ENCODE assay signal across 17 cellular contexts in genomic region chr6:163983601-163984445, GRCh38.
DNase-seq lines count a peak whose midpoint lies in the region; ATAC-seq and TF ChIP-seq lines count a peak whose summit lies in the region.
"Had no signal": no experiment of that assay in that cellular context is flagged by ENCODE, and none has a peak within 500 bp of the region (broad histone marks: within the 10 kb centered on the region; RNA-seq: fewer than 3 reads in every experiment).

No MANE protein-coding gene starts in this region.

- H2AFZ ChIP-seq in neural progenitor cell (replicated peaks): peak overlapping the region; percentile 69

- H3K4me3 Mint-ChIP-seq in chondrocyte (ENCODE audit: unreplicated experiment) (no peak overlapping the region), neural progenitor cell (no peak overlapping the region)
- H3K4me3 Mint-ChIP-seq in activated CD4-positive, alpha-beta T cell treated with anti-CD3 and anti-CD28 coated beads, Interleukin-2, amount 10 ng/mL, durations not matched to agents 7 days and 5 days: no peak overlapping the region
- H3K4me3 Mint-ChIP-seq: CD4-positive, CD25-positive, alpha-beta regulatory T cell had no signal

- no peaks in the 10 kb centered on the region for H3K9me3 ChIP-seq in neural progenitor cell (ENCODE audit: low read depth)
- H3K9me3 ChIP-seq in testis: no peaks in the 10 kb centered on the region
- H3K9me3 ChIP-seq: prostate gland, tibial nerve had no signal

- peak overlapping the region; percentile 13 for H3K4me2 ChIP-seq in neural progenitor cell
- H3K4me2 ChIP-seq: KMS-11 had no signal

- H3K36me3 Mint-ChIP-seq in chondrocyte (ENCODE audit: low read depth): no peaks in the 10 kb centered on the region
- H3K36me3 Mint-ChIP-seq in neural progenitor cell: peaks cover 3% of the 10 kb centered on the region
- H3K36me3 Mint-ChIP-seq in activated CD4-positive, alpha-beta T cell treated with anti-CD3 and anti-CD28 coated beads, Interleukin-2, amount 10 ng/mL, durations not matched to agents 7 days and 5 days (ENCODE audit: low read depth): no peaks in the 10 kb centered on the region
- H3K36me3 Mint-ChIP-seq: CD4-positive, CD25-positive, alpha-beta regulatory T cell had no signal

- ATAC-seq in GM18867 (IDR thresholded peaks at IDR 0.05; ENCODE audit: unreplicated experiment) (peak; percentile 39), HG03103 (IDR thresholded peaks at IDR 0.05; ENCODE audit: low read depth, unreplicated experiment) (peak; percentile 39)
- ATAC-seq: foreskin keratinocyte, Panc1 had no signal

- H3K27me3 ChIP-seq in neural progenitor cell (no peaks in the 10 kb centered on the region), testis (no peaks in the 10 kb centered on the region)
- H3K27me3 ChIP-seq: foreskin keratinocyte, tibial nerve had no signal

- H3K4me1 ChIP-seq in neural progenitor cell: peaks cover 10% of the 10 kb centered on the region
- H3K4me1 ChIP-seq in testis: peaks cover 3% of the 10 kb centered on the region
- H3K4me1 ChIP-seq: foreskin keratinocyte, prostate gland had no signal

- intact Hi-C loops in testis (cut with DNase I; ENCODE audit: low total_unique reads): no loop called here

- H3K9me3 Mint-ChIP-seq in chondrocyte (ENCODE audit: low read depth) (peaks cover 3% of the 10 kb centered on the region), neural progenitor cell (peaks cover 8% of the 10 kb centered on the region)
- H3K9me3 Mint-ChIP-seq in activated CD4-positive, alpha-beta T cell treated with anti-CD3 and anti-CD28 coated beads, Interleukin-2, amount 10 ng/mL, durations not matched to agents 7 days and 5 days: no peaks in the 10 kb centered on the region

- TF ChIP-seq POLR2A in testis (IDR thresholded peaks at IDR 0.05): no peak

- no peaks in the 10 kb centered on the region for H4K20me1 ChIP-seq in neural progenitor cell (ENCODE audit: low read depth)

- H3K79me2 ChIP-seq in neural progenitor cell (ENCODE audit: low read depth): no peaks in the 10 kb centered on the region

- no peak for DNase-seq in chondrocyte (ENCODE audit: low spot score)
- peak; percentile 47 for DNase-seq in neural progenitor cell (ENCODE audit: low spot score)
- DNase-seq in SHP77 treated with DMSO at 0.1 percent for 48 hours (lab: John Stamatoyannopoulos, UW): no peak
- DNase-seq in activated CD4-positive, alpha-beta T cell treated with anti-CD3 and anti-CD28 coated beads, Interleukin-2, amount 10 ng/mL, durations not matched to agents 7 days and 5 days: no peak
- DNase-seq in NCI-H2196 (lab: John Stamatoyannopoulos, UW; ENCODE audit: unreplicated experiment): no peak
- no peak for DNase-seq in testis
- DNase-seq: CD4-positive, CD25-positive, alpha-beta regulatory T cell; foreskin keratinocyte; GF-D8; NCI-H2171 treated with DMSO at 0.1 percent for 48 hours had no signal

- H3K27ac ChIP-seq in neural progenitor cell: no peak overlapping the region
- H3K27ac ChIP-seq in testis: no peak overlapping the region
- H3K27ac ChIP-seq: foreskin keratinocyte, KMS-11, prostate gland, VCaP had no signal

- H3K27ac Mint-ChIP-seq in chondrocyte (ENCODE audit: unreplicated experiment) (peak overlapping the region; percentile 60), neural progenitor cell (peak overlapping the region; percentile 95)
- H3K27ac Mint-ChIP-seq in activated CD4-positive, alpha-beta T cell treated with anti-CD3 and anti-CD28 coated beads, Interleukin-2, amount 10 ng/mL, durations not matched to agents 7 days and 5 days: no peak overlapping the region

- no peak overlapping the region for H3K9ac ChIP-seq in neural progenitor cell
- H3K9ac ChIP-seq: KMS-11 had no signal

- 54 to 67% methylated on average over 16 of the region's 16 CpGs for WGBS in testis, 2 donors

- TF ChIP-seq CTCF in chondrocyte (IDR thresholded peaks at IDR 0.05) (no peak), neural progenitor cell (IDR thresholded peaks at IDR 0.05) (no peak), testis (IDR thresholded peaks at IDR 0.05) (no peak)

- CTCF ChIA-PET in activated CD4-positive, alpha-beta T cell treated with anti-CD3 and anti-CD28 coated beads, Interleukin-2, amount 10 ng/mL, durations not matched to agents 7 days and 5 days (lab: Charles Lee): no interaction called here

- no peaks in the 10 kb centered on the region for H3F3A ChIP-seq in neural progenitor cell (ENCODE audit: low read depth)

- POLR2A ChIA-PET in activated CD4-positive, alpha-beta T cell treated with anti-CD3 and anti-CD28 coated beads, Interleukin-2, amount 10 ng/mL, durations not matched to agents 7 days and 5 days (lab: Charles Lee): no interaction called here

- H3K36me3 ChIP-seq in neural progenitor cell (no peaks in the 10 kb centered on the region), testis (ENCODE audit: low read depth, missing control alignments) (no peaks in the 10 kb centered on the region)
- H3K36me3 ChIP-seq: prostate gland, tibial nerve had no signal

- no peaks in the 10 kb centered on the region for H3K27me3 Mint-ChIP-seq in chondrocyte (ENCODE audit: low read depth)
- H3K27me3 Mint-ChIP-seq in neural progenitor cell (ENCODE audit: insufficient read depth, low read depth): no peaks in the 10 kb centered on the region
- no peaks in the 10 kb centered on the region for H3K27me3 Mint-ChIP-seq in activated CD4-positive, alpha-beta T cell treated with anti-CD3 and anti-CD28 coated beads, Interleukin-2, amount 10 ng/mL, durations not matched to agents 7 days and 5 days
- H3K27me3 Mint-ChIP-seq: CD4-positive, CD25-positive, alpha-beta regulatory T cell had no signal

- peaks cover 36% of the 10 kb centered on the region for H3K4me1 Mint-ChIP-seq in chondrocyte (ENCODE audit: low read depth)
- peaks cover 41% of the 10 kb centered on the region for H3K4me1 Mint-ChIP-seq in neural progenitor cell
- H3K4me1 Mint-ChIP-seq in activated CD4-positive, alpha-beta T cell treated with anti-CD3 and anti-CD28 coated beads, Interleukin-2, amount 10 ng/mL, durations not matched to agents 7 days and 5 days: no peaks in the 10 kb centered on the region

- no peak overlapping the region for H3K4me3 ChIP-seq in neural progenitor cell
- H3K4me3 ChIP-seq in testis: no peak overlapping the region
- H3K4me3 ChIP-seq: prostate gland had no signal
